In the genomic region with DNA sequence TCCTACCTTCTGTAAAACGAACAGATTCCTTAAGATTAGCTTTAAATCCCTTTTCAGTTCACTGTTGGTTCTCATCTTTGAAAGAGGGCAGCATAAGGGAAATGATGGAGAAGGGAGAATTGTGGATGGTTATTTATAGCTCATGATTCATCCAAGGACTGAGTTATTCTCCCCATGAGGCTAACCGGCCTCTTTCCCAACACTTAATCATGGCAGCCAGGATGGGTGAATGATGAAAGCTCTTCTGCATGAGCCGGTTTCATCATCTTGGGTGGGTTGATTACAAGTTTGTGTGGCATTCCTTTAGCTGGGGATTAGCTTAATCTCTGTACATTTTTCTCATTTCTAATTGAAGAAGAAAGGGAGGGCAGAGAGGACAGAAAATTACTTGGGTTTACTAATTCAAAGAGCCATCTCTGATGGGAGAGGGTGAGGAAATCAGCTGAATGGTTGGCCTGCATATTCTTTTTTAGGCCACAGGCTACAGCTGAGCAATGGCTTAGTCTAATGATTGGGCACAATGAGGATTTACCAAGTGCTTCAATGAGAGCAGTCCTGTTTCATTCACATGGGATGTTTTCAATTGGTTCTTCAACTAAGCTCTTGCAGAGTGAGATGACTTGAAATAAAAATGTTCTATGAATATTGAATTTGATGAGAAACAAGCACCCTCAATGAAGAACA, we compare ENCODE assay signal across 11 cellular contexts.
DNase-seq lines count a peak whose midpoint lies in the region; TF ChIP-seq lines count a peak whose summit lies in the region.
"Had no signal": no experiment of that assay in that cellular context is flagged by ENCODE, and none has a peak within 500 bp of the region (broad histone marks: within the 10 kb centered on the region; RNA-seq: fewer than 3 reads in every experiment).

No MANE protein-coding gene starts in this region.

- intact Hi-C loops in sigmoid colon (cut with DNase I): no loop called here

- peak overlapping the region; percentile 46 for H3K4me2 ChIP-seq in SK-N-SH

- H3K4me1 ChIP-seq in SK-N-SH (ENCODE audit: control insufficient read depth in 1 of 2, insufficient read depth in 2 of 2, low read depth in 1 of 2, low read length in 1 of 2) (peaks cover 0 to 42% of the 10 kb centered on the region in 2 experiments; a peak in 3 of 4 replicates), sigmoid colon (no peaks in the 10 kb centered on the region)

- WGBS in SK-N-SH (ENCODE audit: low lambda C conversion rate): 16% methylated on average over 3 of the region's 3 CpGs
- 73 to 75% methylated on average over 3 of the region's 3 CpGs for WGBS in sigmoid colon, 2 donors

- peak overlapping the region; percentile 63 for H2AFZ ChIP-seq in SK-N-SH (ENCODE audit: low read depth)

- DNase-seq in GM04504 (ENCODE audit: low read depth) (peak; percentile 95), SK-N-SH (no peak), fibroblast of pulmonary artery (ENCODE audit: low read depth) (peak; percentile 97), sigmoid colon (peak; percentile 69), DMS79 (lab: John Stamatoyannopoulos, UW) (no peak)
- DNase-seq in activated CD8-positive, alpha-beta memory T cell treated with anti-CD3 and anti-CD28 coated beads for 24 hours: no peak
- no peak for DNase-seq in activated naive CD4-positive, alpha-beta T cell treated with Interleukin-2 at 50 U/mL for 16 hours
- no peak for DNase-seq in activated CD4-positive, alpha-beta T cell treated with anti-CD3 and anti-CD28 coated beads for 1 hour
- DNase-seq: activated CD8-positive, alpha-beta T cell treated with anti-CD3 and anti-CD28 coated beads for 36 hours; immature natural killer cell; RPMI8226 had no signal

- H3K9ac ChIP-seq in SK-N-SH: peak overlapping the region; percentile 42; the same call in 1 of the 2 replicates

- H3K36me3 ChIP-seq in SK-N-SH (replicated peaks in 1 of 2; ENCODE audit: control insufficient read depth in 1 of 2, insufficient read depth in 2 of 2, low read length in 1 of 2): no peaks in the 10 kb centered on the region
- H3K36me3 ChIP-seq in sigmoid colon: no peaks in the 10 kb centered on the region

- CTCF ChIA-PET in SK-N-SH (lab: Yijun Ruan, JAX): interaction anchor here (0.8 kb wide), 1 partner anchor 64 kb away, joined by 3 read pairs; no protein-coding TSS in a partner anchor

- H3K9me2 ChIP-seq in SK-N-SH: no peaks in the 10 kb centered on the region

- no peak for TF ChIP-seq RAD21 in SK-N-SH (IDR thresholded peaks at IDR 0.05; ENCODE audit: low read length)

- TF ChIP-seq EP300 in SK-N-SH (IDR thresholded peaks at IDR 0.05; ENCODE audit: borderline replicate concordance in 1 of 2, low read depth in 1 of 2, low read length in 1 of 2) (peak in 1 of 2 experiments; percentile 67; a peak in 1 of 4 replicates), sigmoid colon (IDR thresholded peaks at IDR 0.05) (no peak)

- H3K9me3 ChIP-seq in SK-N-SH (no peaks in the 10 kb centered on the region), sigmoid colon (no peaks in the 10 kb centered on the region)

- H3F3A ChIP-seq in SK-N-SH (replicated peaks; ENCODE audit: insufficient read depth): peaks cover 13% of the 10 kb centered on the region

- H3K4me3 ChIP-seq in SK-N-SH (ENCODE audit: low read depth in 2 of 2, low read length in 1 of 2) (peak overlapping the region in 1 of 2 experiments; percentile 13; a peak in 1 of 4 replicates), fibroblast of pulmonary artery (replicated peaks; ENCODE audit: low read depth, low read length) (no peak overlapping the region), sigmoid colon (no peak overlapping the region)

- no peaks in the 10 kb centered on the region for H3K27me3 ChIP-seq in SK-N-SH (ENCODE audit: insufficient read depth)
- no peaks in the 10 kb centered on the region for H3K27me3 ChIP-seq in sigmoid colon

- H4K20me1 ChIP-seq in SK-N-SH (ENCODE audit: insufficient read depth): no peaks in the 10 kb centered on the region

- no peak for TF ChIP-seq POLR2A in sigmoid colon (IDR thresholded peaks at IDR 0.05)

- TF ChIP-seq CTCF in SK-N-SH (IDR thresholded peaks at IDR 0.05) (no peak), fibroblast of pulmonary artery (IDR thresholded peaks at IDR 0.05; ENCODE audit: low read length, missing control alignments) (no peak), sigmoid colon (IDR thresholded peaks at IDR 0.05) (no peak)

- POLR2A ChIA-PET in SK-N-SH (lab: Yijun Ruan, JAX): no interaction called here

- H3K79me2 ChIP-seq in SK-N-SH (ENCODE audit: insufficient read depth): no peaks in the 10 kb centered on the region

- H3K27ac ChIP-seq in SK-N-SH (ENCODE audit: low read depth in 2 of 2, low read length in 1 of 2) (peak overlapping the region in 1 of 2 experiments; percentile 80; a peak in 2 of 4 replicates), sigmoid colon (peak overlapping the region in 1 of 4 donors; percentile 15)

TF ChIP-seq in SK-N-SH, 30 proteins besides CTCF, POLR2A, EP300 and RAD21 (continues in another document):
- TF ChIP-seq GATA2 (CRISPR knock-in tag; IDR thresholded peaks at IDR 0.05) (no peak), TCF12 (IDR thresholded peaks at IDR 0.05) (peak; percentile 78), PBX3 (IDR thresholded peaks at IDR 0.05) (peak; percentile 82), FOXM1 (IDR thresholded peaks at IDR 0.05; ENCODE audit: low read depth) (0 out of 2 replicates have a peak, but pooled peaks have one; percentile 51), GABPA (IDR thresholded peaks at IDR 0.05; ENCODE audit: low read depth) (no peak), POLR2AphosphoS5 (IDR thresholded peaks at IDR 0.05; ENCODE audit: low read depth, low read length) (peak; percentile 46; the same call in 1 of the 2 replicates), EZH2phosphoT487 (IDR thresholded peaks at IDR 0.05; ENCODE audit: borderline replicate concordance, low read depth) (no peak), NRF1 (IDR thresholded peaks at IDR 0.05; ENCODE audit: low read depth, low read length) (no peak), JUND (IDR thresholded peaks at IDR 0.05) (peak; percentile 84), RXRA (IDR thresholded peaks at IDR 0.05; ENCODE audit: borderline replicate concordance, low read depth) (0 out of 2 replicates have a peak, but pooled peaks have one; percentile 34), RCOR1 (IDR thresholded peaks at IDR 0.05; ENCODE audit: low read length) (no peak), SMC3 (IDR thresholded peaks at IDR 0.05; ENCODE audit: low read depth, low read length) (no peak), FOSL2 (IDR thresholded peaks at IDR 0.05; ENCODE audit: borderline replicate concordance, low read depth) (peak; percentile 85), MXI1 (IDR thresholded peaks at IDR 0.05; ENCODE audit: low read depth, low read length) (no peak)
- TF ChIP-seq, protein P1, sequence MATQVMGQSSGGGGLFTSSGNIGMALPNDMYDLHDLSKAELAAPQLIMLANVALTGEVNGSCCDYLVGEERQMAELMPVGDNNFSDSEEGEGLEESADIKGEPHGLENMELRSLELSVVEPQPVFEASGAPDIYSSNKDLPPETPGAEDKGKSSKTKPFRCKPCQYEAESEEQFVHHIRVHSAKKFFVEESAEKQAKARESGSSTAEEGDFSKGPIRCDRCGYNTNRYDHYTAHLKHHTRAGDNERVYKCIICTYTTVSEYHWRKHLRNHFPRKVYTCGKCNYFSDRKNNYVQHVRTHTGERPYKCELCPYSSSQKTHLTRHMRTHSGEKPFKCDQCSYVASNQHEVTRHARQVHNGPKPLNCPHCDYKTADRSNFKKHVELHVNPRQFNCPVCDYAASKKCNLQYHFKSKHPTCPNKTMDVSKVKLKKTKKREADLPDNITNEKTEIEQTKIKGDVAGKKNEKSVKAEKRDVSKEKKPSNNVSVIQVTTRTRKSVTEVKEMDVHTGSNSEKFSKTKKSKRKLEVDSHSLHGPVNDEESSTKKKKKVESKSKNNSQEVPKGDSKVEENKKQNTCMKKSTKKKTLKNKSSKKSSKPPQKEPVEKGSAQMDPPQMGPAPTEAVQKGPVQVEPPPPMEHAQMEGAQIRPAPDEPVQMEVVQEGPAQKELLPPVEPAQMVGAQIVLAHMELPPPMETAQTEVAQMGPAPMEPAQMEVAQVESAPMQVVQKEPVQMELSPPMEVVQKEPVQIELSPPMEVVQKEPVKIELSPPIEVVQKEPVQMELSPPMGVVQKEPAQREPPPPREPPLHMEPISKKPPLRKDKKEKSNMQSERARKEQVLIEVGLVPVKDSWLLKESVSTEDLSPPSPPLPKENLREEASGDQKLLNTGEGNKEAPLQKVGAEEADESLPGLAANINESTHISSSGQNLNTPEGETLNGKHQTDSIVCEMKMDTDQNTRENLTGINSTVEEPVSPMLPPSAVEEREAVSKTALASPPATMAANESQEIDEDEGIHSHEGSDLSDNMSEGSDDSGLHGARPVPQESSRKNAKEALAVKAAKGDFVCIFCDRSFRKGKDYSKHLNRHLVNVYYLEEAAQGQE (IDR thresholded peaks at IDR 0.05; ENCODE audit: low read depth, low read length): peak; percentile 28; the same call in 1 of the 2 replicates
- TF ChIP-seq, protein P2, sequence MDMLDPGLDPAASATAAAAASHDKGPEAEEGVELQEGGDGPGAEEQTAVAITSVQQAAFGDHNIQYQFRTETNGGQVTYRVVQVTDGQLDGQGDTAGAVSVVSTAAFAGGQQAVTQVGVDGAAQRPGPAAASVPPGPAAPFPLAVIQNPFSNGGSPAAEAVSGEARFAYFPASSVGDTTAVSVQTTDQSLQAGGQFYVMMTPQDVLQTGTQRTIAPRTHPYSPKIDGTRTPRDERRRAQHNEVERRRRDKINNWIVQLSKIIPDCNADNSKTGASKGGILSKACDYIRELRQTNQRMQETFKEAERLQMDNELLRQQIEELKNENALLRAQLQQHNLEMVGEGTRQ (IDR thresholded peaks at IDR 0.05; ENCODE audit: borderline replicate concordance, low read depth, low read length): no peak

Comparison
In these comparisons a context has a peak if more than half of its experiments do, and no peak if none do; other contexts are left out.
1. DNase-seq: peak in GM04504 (single experiment), fibroblast of pulmonary artery (single experiment) and sigmoid colon (single experiment); none in SK-N-SH (single experiment), DMS79 (single experiment), activated CD8-positive, alpha-beta memory T cell treated with anti-CD3 and anti-CD28 coated beads for 24 hours (single experiment), activated naive CD4-positive, alpha-beta T cell treated with Interleukin-2 at 50 U/mL for 16 hours (single experiment) and activated CD4-positive, alpha-beta T cell treated with anti-CD3 and anti-CD28 coated beads for 1 hour (single experiment).